ENCODE assay signal across 16 cellular contexts in the genomic region with DNA sequence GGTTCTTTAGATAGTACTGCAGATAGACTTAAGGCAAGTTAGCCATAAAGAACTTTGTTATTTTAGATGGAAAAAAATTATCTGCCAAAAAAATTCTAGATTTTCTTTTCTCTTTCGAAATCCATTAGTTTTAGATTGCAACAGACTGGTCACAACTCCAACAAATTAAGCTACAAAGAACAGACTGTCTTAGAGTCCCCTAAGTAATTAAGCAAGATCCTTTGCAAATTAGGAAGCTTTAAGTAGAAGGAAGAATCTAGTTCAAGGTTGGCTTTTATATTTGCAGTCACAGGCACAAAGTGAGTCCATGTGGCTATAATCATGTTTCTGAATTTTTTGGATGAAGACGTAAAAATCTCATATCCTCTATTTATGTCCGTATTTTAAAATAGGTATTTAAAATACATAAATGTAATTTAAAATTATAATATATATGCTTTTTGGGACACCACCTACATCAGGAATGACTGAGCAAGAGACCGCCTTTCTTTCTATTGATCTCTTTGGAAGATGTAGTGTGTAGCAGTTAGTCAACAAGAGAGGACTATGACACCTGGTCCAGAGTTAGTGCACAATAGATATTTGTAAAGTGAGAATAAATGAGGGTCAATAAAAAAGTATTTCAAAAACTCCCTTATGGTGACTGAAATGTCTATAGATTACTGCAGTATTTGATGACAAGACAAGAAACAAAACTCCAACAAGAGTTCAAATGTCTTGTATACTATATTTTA. TPM values are rescaled to one million over a fixed set of nuclear protein-coding genes. Genes with fewer than 3 reads are reported as not detected.
DNase-seq lines count a peak whose midpoint lies in the region; ATAC-seq and TF ChIP-seq lines count a peak whose summit lies in the region.
"Had no signal": no experiment of that assay in that cellular context is flagged by ENCODE, and none has a peak within 500 bp of the region (broad histone marks: within the 10 kb centered on the region; RNA-seq: fewer than 3 reads in every experiment).

No MANE protein-coding gene starts in this region.

- no peak for DNase-seq in Right ventricle myocardium superior
- DNase-seq in cardiac septum (ENCODE audit: low spot score): no peak
- DNase-seq in mammary epithelial cell: no peak
- DNase-seq in right lobe of liver: no peak
- no peak for DNase-seq in cortex of kidney (lab: John Stamatoyannopoulos, UW)
- no peak for DNase-seq in activated CD4-positive, CD25-positive, alpha-beta regulatory T cell treated with anti-CD3 and anti-CD28 coated beads, Interleukin-2, amount 50 U/mL, for 72 hours
- DNase-seq: activated B cell treated with CpG ODN at 0.5 μM for 24 hours; activated naive CD4-positive, alpha-beta T cell treated with Interleukin-2 at 50 U/mL for 16 hours; DMS53; NCI-H2081 treated with DMSO at 0.1 percent for 48 hours; NCI-H526; Peyer's patch had no signal

- intact Hi-C loops in Right ventricle myocardium superior (cut with DNase I) (no loop called here), cardiac septum (cut with DNase I) (no loop called here), mammary epithelial cell (cut with micrococcal nuclease) (no loop called here), right lobe of liver (cut with DNase I) (no loop called here)

- H3K4me3 ChIP-seq in mammary epithelial cell (replicated peaks in 1 of 3; ENCODE audit: insufficient read depth in 1 of 3, low read depth in 2 of 3, low read length in 3 of 3) (no peak overlapping the region), right lobe of liver (no peak overlapping the region)
- H3K4me3 ChIP-seq: pancreas, Peyer's patch had no signal

- H4K20me1 ChIP-seq in mammary epithelial cell (ENCODE audit: insufficient read depth, low read length): no peaks in the 10 kb centered on the region

- peaks cover 21% of the 10 kb centered on the region for H3K4me1 ChIP-seq in mammary epithelial cell (ENCODE audit: insufficient read depth, low read length)
- peaks cover 0 to 45% (median 13%) of the 10 kb centered on the region in 4 donors for H3K4me1 ChIP-seq in right lobe of liver
- H3K4me1 ChIP-seq: pancreas, Peyer's patch had no signal

- H3K9me3 ChIP-seq in mammary epithelial cell (replicated peaks; ENCODE audit: insufficient read depth, low read length) (no peaks in the 10 kb centered on the region), right lobe of liver (no peaks in the 10 kb centered on the region)
- H3K9me3 ChIP-seq: pancreas, Peyer's patch had no signal

- in situ Hi-C loops in mammary epithelial cell (cut with MboI; ENCODE audit: low sequenced_read_pairs in 2 of 2): no loop called here

- H3K4me2 ChIP-seq in mammary epithelial cell (ENCODE audit: insufficient read depth, low read depth, low read length): peak overlapping the region; percentile 55

- dilution Hi-C loops in mammary epithelial cell (cut with HindIII; ENCODE audit: low sequenced_read_pairs): loop anchor here (5.0 kb wide), 1 partner anchor 36 kb away; no protein-coding TSS in a partner anchor

- peak overlapping the region; percentile 80 for H2AFZ ChIP-seq in mammary epithelial cell (ENCODE audit: low read depth, low read length)

- H3K36me3 ChIP-seq in mammary epithelial cell (ENCODE audit: insufficient read depth, low read length) (peaks cover 2% of the 10 kb centered on the region), right lobe of liver (no peaks in the 10 kb centered on the region)
- H3K36me3 ChIP-seq: pancreas, Peyer's patch had no signal

- H3K9ac ChIP-seq in mammary epithelial cell (ENCODE audit: insufficient read depth, low read length): peak overlapping the region; percentile 8

- ATAC-seq in Right ventricle myocardium superior (ENCODE audit: poor library complexity): peak; percentile 82
- ATAC-seq in right lobe of liver: peak in 3 of 4 donors; percentile 17 to 48 (median 47)
- no peak for ATAC-seq in HG03565 (IDR thresholded peaks at IDR 0.05; ENCODE audit: unreplicated experiment)
- no peak for ATAC-seq in GM18498 (IDR thresholded peaks at IDR 0.05; ENCODE audit: unreplicated experiment)
- ATAC-seq: stimulated activated memory B cell treated with anti-CD40 and anti-IgM and Interleukin-4, amounts not matched to agents 10 μg/mL and 1 μg/mL and 100 μg/mL, for 72 hours had no signal

- no peaks in the 10 kb centered on the region for H3K79me2 ChIP-seq in mammary epithelial cell (ENCODE audit: insufficient read depth, low read length)

- TF ChIP-seq CTCF in mammary epithelial cell (conservative IDR thresholded peaks at IDR 0.05 in 1 of 2, IDR thresholded peaks at IDR 0.05 in 1 of 2; ENCODE audit: extremely low read depth in 1 of 2, insufficient read depth in 1 of 2, low read depth in 1 of 2, low read length in 2 of 2) (no peak), right lobe of liver (IDR thresholded peaks at IDR 0.05) (no peak)

- CTCF ChIA-PET in mammary epithelial cell (lab: Charles Lee; ENCODE audit: low non-redundant PET): no interaction called here

- no peak for TF ChIP-seq POLR2A in right lobe of liver (IDR thresholded peaks at IDR 0.05)

- H3K27ac ChIP-seq in mammary epithelial cell (ENCODE audit: insufficient read depth, low read depth, low read length): peak overlapping the region; percentile 94
- H3K27ac ChIP-seq in right lobe of liver: peak overlapping the region; percentile 60 to 84 (median 67)
- H3K27ac ChIP-seq: Peyer's patch had no signal

- 99% methylated on average over 4 of the region's 4 CpGs for WGBS in mammary epithelial cell (ENCODE audit: low coverage, missing lambda C conversion rate)
- WGBS in right lobe of liver (ENCODE audit: insufficient coverage, low coverage, low lambda C conversion rate, missing lambda C conversion rate): 46% methylated on average over 4 of the region's 4 CpGs

- no TSS peak for BruUV-seq in mammary epithelial cell (replicated peaks; lab: Mats Ljungman, UMichigan)

- H3K27me3 ChIP-seq in mammary epithelial cell (ENCODE audit: insufficient read depth, low read length): no peaks in the 10 kb centered on the region
- no peaks in the 10 kb centered on the region for H3K27me3 ChIP-seq in right lobe of liver
- H3K27me3 ChIP-seq: pancreas, Peyer's patch had no signal

RNA-seq across cellular contexts. Expression of a gene that starts 34.4 kb away (rescaled TPM):
- total RNA-seq in Right ventricle myocardium superior (3.6 TPM), cardiac septum (4.8 TPM), mammary epithelial cell (10 to 100 TPM; 22.4 to 39.2 TPM), right lobe of liver (100 to 1,000 TPM in 1 of 6 experiments, 10 to 100 TPM in 5; 47.9 to 189 (median 54.2) TPM)
- 21.3 TPM for polyA plus RNA-seq in mammary epithelial cell
- 16.4 TPM for polyA minus RNA-seq in mammary epithelial cell

Comparison
In these comparisons a context has a peak if more than half of its experiments do, and no peak if none do; other contexts are left out.
1. ATAC-seq: peak in Right ventricle myocardium superior (single experiment) and right lobe of liver (3 of 4); none in HG03565 (single experiment) and GM18498 (single experiment).